ENCODE assay signal across 8 cellular contexts in the genomic region with DNA sequence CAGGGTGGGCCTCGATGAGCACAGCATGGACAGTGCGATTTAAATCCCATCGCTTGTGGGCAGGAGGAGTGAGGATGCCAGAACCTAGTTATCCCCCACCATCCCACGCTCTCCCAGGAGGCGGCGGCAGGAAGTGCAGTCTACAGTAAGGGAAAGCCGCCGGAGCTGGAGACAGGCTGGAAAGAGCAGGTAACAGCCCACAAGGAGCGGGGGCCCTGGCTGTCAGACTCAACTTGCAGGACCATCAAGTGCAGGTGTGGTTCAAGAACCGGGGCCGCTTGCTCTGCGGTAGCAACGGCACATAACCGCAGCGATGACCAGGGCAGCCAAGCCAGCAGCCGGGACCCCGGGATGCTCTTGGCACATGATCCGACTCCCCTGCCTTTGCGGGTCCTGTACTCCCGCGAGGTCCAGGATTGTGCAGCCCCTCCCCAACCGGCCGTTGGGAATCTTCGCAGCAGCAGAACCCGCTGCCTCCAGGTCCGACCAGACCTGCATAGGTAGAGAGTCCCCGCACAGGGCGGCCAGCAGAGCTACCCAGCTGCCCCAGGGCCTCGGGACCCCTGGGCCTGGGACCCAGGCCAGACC.
DNase-seq lines count a peak whose midpoint lies in the region; ATAC-seq and TF ChIP-seq lines count a peak whose summit lies in the region.

No MANE protein-coding gene starts in this region.

- H3K9ac ChIP-seq in ES-I3 (ENCODE audit: low read depth, low read length) (peak overlapping the region; percentile 50), rectal smooth muscle tissue (ENCODE audit: low read length) (no peak overlapping the region)

- no peaks in the 10 kb centered on the region for H3K4me1 ChIP-seq in ES-I3 (ENCODE audit: insufficient read depth, low read length)
- peaks cover 7% of the 10 kb centered on the region for H3K4me1 ChIP-seq in rectal smooth muscle tissue (ENCODE audit: control insufficient read depth, insufficient read depth, low read length)

- no peak for TF ChIP-seq CTCF in GM20000 (IDR thresholded peaks at IDR 0.05; ENCODE audit: extremely low read depth, missing control alignments)

- ATAC-seq in HG03354 (IDR thresholded peaks at IDR 0.05; ENCODE audit: poor library complexity, severe bottlenecking, unreplicated experiment) (peak; percentile 10), GM19328 (IDR thresholded peaks at IDR 0.05; ENCODE audit: unreplicated experiment) (no peak)

- H3K9me3 ChIP-seq in ES-I3 (ENCODE audit: control insufficient read depth, insufficient read depth, low read length) = no peaks in the 10 kb centered on the region

- no peak overlapping the region for H3K27ac ChIP-seq in rectal smooth muscle tissue (ENCODE audit: low read depth, low read length)

- peaks cover 3% of the 10 kb centered on the region for H3K27me3 ChIP-seq in rectal smooth muscle tissue (ENCODE audit: control insufficient read depth, insufficient read depth, low read length)

- H3K36me3 ChIP-seq in ES-I3 (ENCODE audit: insufficient read depth, low read length) (no peaks in the 10 kb centered on the region), rectal smooth muscle tissue (ENCODE audit: control insufficient read depth, insufficient read depth, low read length) (no peaks in the 10 kb centered on the region)

- DNase-seq in amniotic epithelial cell (ENCODE audit: low read depth) = peak; percentile 45
- DNase-seq in iPS DF 19.7 (ENCODE audit: low read depth, low spot score) = peak; percentile 48
- no peak for DNase-seq in GM20000 (ENCODE audit: low spot score)
- no peak for DNase-seq in activated gamma-delta T cell treated with Interleukin-2 at 50 U/mL for 16 hours

- H3K4me3 ChIP-seq in rectal smooth muscle tissue (ENCODE audit: low read length) = peak overlapping the region; percentile 64

Comparison
In these comparisons a context has a peak if more than half of its experiments do, and no peak if none do; other contexts are left out.
1. DNase-seq: peak in amniotic epithelial cell (single experiment) and iPS DF 19.7 (single experiment); none in GM20000 (single experiment) and activated gamma-delta T cell treated with Interleukin-2 at 50 U/mL for 16 hours (single experiment).